ENCODE assay signal across 8 cellular contexts in the genomic region with DNA sequence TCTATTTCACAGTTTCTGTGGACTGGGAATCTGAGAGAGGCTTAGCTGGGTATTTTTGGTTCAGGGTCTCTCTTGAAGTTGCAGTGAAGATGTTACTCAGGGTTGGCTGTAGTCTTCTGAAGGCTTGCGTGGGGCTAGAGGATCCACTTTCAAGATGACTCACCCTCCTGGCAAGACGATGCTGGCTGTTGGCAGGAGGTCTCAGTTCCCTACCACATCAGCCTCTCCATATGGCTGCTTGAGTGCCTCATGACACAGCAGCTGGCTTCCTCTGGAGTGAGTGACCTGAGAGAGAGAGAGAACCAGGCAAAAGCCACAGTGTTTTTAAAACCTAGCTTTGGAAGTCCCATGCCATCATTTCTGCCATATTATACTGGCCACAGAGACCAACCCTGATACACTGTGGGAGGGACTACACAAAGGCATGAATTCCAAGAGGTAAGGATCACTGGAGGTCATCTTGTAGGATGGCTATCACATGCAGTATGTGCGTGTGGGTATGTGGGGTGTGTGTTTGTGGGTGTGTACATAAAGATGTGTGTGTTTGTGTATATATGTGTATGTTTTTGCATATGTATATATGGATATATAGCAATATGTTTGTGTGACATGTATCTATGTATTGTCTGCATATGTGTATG. TPM values are rescaled to one million over a fixed set of nuclear protein-coding genes. Genes with fewer than 3 reads are reported as not detected.
A peak's percentile ranks its signal among the peaks of the same experiment; 100 is the strongest.
DNase-seq lines count a peak whose midpoint lies in the region; ATAC-seq and TF ChIP-seq lines count a peak whose summit lies in the region.

No MANE protein-coding gene starts in this region.

- ATAC-seq in CD4-positive, CD25-positive, alpha-beta regulatory T cell (ENCODE audit: low read depth in 2 of 2) = peak; percentile 25 to 45
- ATAC-seq in GM21360 (IDR thresholded peaks at IDR 0.05; ENCODE audit: unreplicated experiment) = peak; percentile 79
- ATAC-seq in HG03469 (IDR thresholded peaks at IDR 0.05; ENCODE audit: unreplicated experiment) = peak; percentile 65
- ATAC-seq in left lobe of liver = no peak

- peaks cover 23% of the 10 kb centered on the region for H3K27me3 Mint-ChIP-seq in CD4-positive, CD25-positive, alpha-beta regulatory T cell

- no peak overlapping the region for H3K4me3 Mint-ChIP-seq in CD4-positive, CD25-positive, alpha-beta regulatory T cell

- no peaks in the 10 kb centered on the region for H3K9me3 ChIP-seq in CD4-positive, CD25-positive, alpha-beta regulatory T cell (ENCODE audit: control insufficient read depth in 2 of 2, low read length in 2 of 2)
- H3K9me3 ChIP-seq in SJSA1 (replicated peaks) (no peaks in the 10 kb centered on the region), left ventricle myocardium inferior (replicated peaks) (no peaks in the 10 kb centered on the region)

- intact Hi-C loops in left ventricle myocardium inferior (cut with micrococcal nuclease) = no loop called here

- H3K4me3 ChIP-seq in CD4-positive, CD25-positive, alpha-beta regulatory T cell (ENCODE audit: low read depth, low read length) = no peak overlapping the region
- no peak overlapping the region for H3K4me3 ChIP-seq in SJSA1
- H3K4me3 ChIP-seq in left ventricle myocardium inferior = no peak overlapping the region

- H3K27me3 ChIP-seq in CD4-positive, CD25-positive, alpha-beta regulatory T cell (ENCODE audit: control insufficient read depth, insufficient read depth, low read length) = peaks cover 2% of the 10 kb centered on the region
- peaks cover 29% of the 10 kb centered on the region for H3K27me3 ChIP-seq in SJSA1 (replicated peaks)
- H3K27me3 ChIP-seq in left ventricle myocardium inferior (ENCODE audit: low read depth) = peaks cover 24% of the 10 kb centered on the region

- peaks cover 0 to 1% (median 0%) of the 10 kb centered on the region in 7 donors for H3K9me3 Mint-ChIP-seq in CD4-positive, CD25-positive, alpha-beta regulatory T cell

- no peak overlapping the region for H3K27ac ChIP-seq in CD4-positive, CD25-positive, alpha-beta regulatory T cell (ENCODE audit: insufficient read depth, low read length, poor library complexity, severe bottlenecking)
- H3K27ac ChIP-seq in SJSA1 (no peak overlapping the region), left ventricle myocardium inferior (replicated peaks) (no peak overlapping the region)

- H3K4me1 ChIP-seq in CD4-positive, CD25-positive, alpha-beta regulatory T cell (ENCODE audit: control insufficient read depth, insufficient read depth, low read length, poor library complexity, severe bottlenecking) = peaks cover 7% of the 10 kb centered on the region
- H3K4me1 ChIP-seq in SJSA1 (replicated peaks) (peaks cover 5% of the 10 kb centered on the region; the same call in 1 of the 2 replicates), left ventricle myocardium inferior (peaks cover 18% of the 10 kb centered on the region)

- H3K36me3 ChIP-seq in CD4-positive, CD25-positive, alpha-beta regulatory T cell (ENCODE audit: control insufficient read depth, insufficient read depth, low read length) = no peaks in the 10 kb centered on the region
- no peaks in the 10 kb centered on the region for H3K36me3 ChIP-seq in SJSA1
- no peaks in the 10 kb centered on the region for H3K36me3 ChIP-seq in left ventricle myocardium inferior

- peaks cover 24% of the 10 kb centered on the region for H3K36me3 Mint-ChIP-seq in CD4-positive, CD25-positive, alpha-beta regulatory T cell

- no peak overlapping the region for H3K27ac Mint-ChIP-seq in CD4-positive, CD25-positive, alpha-beta regulatory T cell

- no peak for DNase-seq in CD4-positive, CD25-positive, alpha-beta regulatory T cell
- DNase-seq in SJSA1 (ENCODE audit: low read depth in 1 of 2, low spot score in 2 of 2) (peak; percentile 37 to 70), left ventricle myocardium inferior (peak; percentile 61), NCI-H1105 treated with DMSO at 0.1 percent for 48 hours (lab: John Stamatoyannopoulos, UW) (no peak), left lobe of liver (ENCODE audit: low spot score) (no peak), retina (no peak)

- no peak for TF ChIP-seq CTCF in left ventricle myocardium inferior (IDR thresholded peaks at IDR 0.05; ENCODE audit: borderline replicate concordance)

- peaks cover 0 to 3% (median 0%) of the 10 kb centered on the region in 4 donors for H3K4me1 Mint-ChIP-seq in CD4-positive, CD25-positive, alpha-beta regulatory T cell

RNA-seq across cellular contexts. Expression of gene DNPEP, which starts 25.1 kb away (rescaled TPM):
- total RNA-seq in CD4-positive, CD25-positive, alpha-beta regulatory T cell = 74.0 TPM
- polyA plus RNA-seq in CD4-positive, CD25-positive, alpha-beta regulatory T cell = 10 to 100 TPM; 51.2 to 76.1 (median 63.5) TPM
- 25.5 and 56.1 TPM in 2 replicates for total RNA-seq in SJSA1 (2014; rRNA removed; shearing (Covaris generic))
- total RNA-seq in left ventricle myocardium inferior = 73.0 TPM
- 37.4 TPM for total RNA-seq in left lobe of liver

RNA-seq across cellular contexts. Expression of gene RESP18, which starts 30.1 kb away (rescaled TPM):
- not detected for total RNA-seq in CD4-positive, CD25-positive, alpha-beta regulatory T cell
- not detected for polyA plus RNA-seq in CD4-positive, CD25-positive, alpha-beta regulatory T cell
- not detected in 2 replicates for total RNA-seq in SJSA1 (2014; rRNA removed; shearing (Covaris generic))
- total RNA-seq in left ventricle myocardium inferior (not detected), left lobe of liver (not detected)

RNA-seq across cellular contexts. Expression of gene PTPRN, which starts 53.4 kb away (rescaled TPM):
- total RNA-seq in CD4-positive, CD25-positive, alpha-beta regulatory T cell = not detected
- polyA plus RNA-seq in CD4-positive, CD25-positive, alpha-beta regulatory T cell = under 1 TPM in 1 of 4 donors, not detected in 3; 0.28 TPM
- total RNA-seq in SJSA1 (2014; rRNA removed; shearing (Covaris generic)) = 4.2 and 4.9 TPM in 2 replicates
- 0.11 TPM for total RNA-seq in left ventricle myocardium inferior
- total RNA-seq in left lobe of liver = not detected

RNA-seq across cellular contexts. Expression of gene DES, which starts 55.5 kb away (rescaled TPM):
- not detected for total RNA-seq in CD4-positive, CD25-positive, alpha-beta regulatory T cell
- not detected for polyA plus RNA-seq in CD4-positive, CD25-positive, alpha-beta regulatory T cell
- total RNA-seq in SJSA1 (2014; rRNA removed; shearing (Covaris generic)) = 0.13 TPM in 1 of 2 replicates, not detected in the other
- 15,954 TPM for total RNA-seq in left ventricle myocardium inferior
- 1.8 TPM for total RNA-seq in left lobe of liver

Comparison
In these comparisons a context has a peak if more than half of its experiments do, and no peak if none do; other contexts are left out.
1. DNase-seq: peak in SJSA1 (2 of 2) and left ventricle myocardium inferior (single experiment); none in CD4-positive, CD25-positive, alpha-beta regulatory T cell (0 of 3), NCI-H1105 treated with DMSO at 0.1 percent for 48 hours (single experiment), left lobe of liver (single experiment) and retina (single experiment).